Comparison of ENCODE assay signal across 3 cellular contexts in genomic region chr3:111524486-111524885, GRCh38. TPM values are rescaled to one million over a fixed set of nuclear protein-coding genes. Genes with fewer than 3 reads are reported as not detected.
"Had no signal": no experiment of that assay in that cellular context is flagged by ENCODE, and none has a peak within 500 bp of the region (broad histone marks: within the 10 kb centered on the region; RNA-seq: fewer than 3 reads in every experiment).

No MANE protein-coding gene starts in this region.

RNA-seq across cellular contexts. Expression of gene CD96, which starts 17.5 kb away (rescaled TPM):
- total RNA-seq: GM23248, H7, HT-29 had no signal
- polyA plus RNA-seq: GM23248 had no signal
